Comparison of ENCODE assay signal across 8 cellular contexts in the genomic region with DNA sequence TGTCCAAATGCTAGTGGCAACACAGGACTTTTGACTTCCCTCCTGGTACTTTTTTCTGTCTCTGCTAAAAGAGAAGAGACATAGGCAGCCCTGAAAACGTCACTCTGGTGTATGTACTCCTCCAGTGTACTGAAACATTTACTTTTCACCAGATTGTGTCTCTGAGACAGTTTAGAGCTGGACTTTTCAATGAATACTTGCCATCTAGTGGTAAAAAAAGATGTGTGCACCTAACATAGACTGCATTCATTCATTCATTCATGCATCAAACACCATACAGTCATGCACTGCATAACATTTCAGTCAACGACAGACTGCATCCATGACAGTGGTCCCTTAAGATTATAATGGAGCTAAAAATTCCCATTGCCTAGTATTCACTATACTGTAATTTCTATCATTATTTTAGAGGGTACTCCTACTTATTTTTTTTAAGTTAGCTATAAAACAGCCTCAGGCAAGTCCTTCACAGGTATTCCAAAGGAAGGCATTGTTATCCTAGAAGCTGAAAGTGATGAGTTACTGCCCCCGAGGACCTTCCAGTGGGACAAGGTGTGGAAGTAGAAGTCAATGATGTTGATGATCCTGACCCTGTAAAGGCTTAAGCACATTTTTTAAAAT.
DNase-seq lines count a peak whose midpoint lies in the region; ATAC-seq, FAIRE-seq and TF ChIP-seq lines count a peak whose summit lies in the region.

No MANE protein-coding gene starts in this region.

- CTCF ChIA-PET in HepG2 (lab: Yijun Ruan, JAX; ENCODE audit: low intra/inter-chr PET ratio, low total read pairs) = interaction anchor here (0.8 to 1.8 kb wide), 3 partner anchors 184 to 376 kb away, joined by 3 to 13 read pairs (median 3); no protein-coding TSS in a partner anchor

- peak; percentile 55 for TF ChIP-seq CTCF in AG09309 (IDR thresholded peaks at IDR 0.05; ENCODE audit: control insufficient read depth, insufficient read depth, low read depth, low read length, missing control alignments)
- peak; percentile 26; the same call in 1 of the 2 replicates for TF ChIP-seq CTCF in GM12874 (IDR thresholded peaks at IDR 0.05; ENCODE audit: insufficient read depth, low read depth, low read length)
- peak; percentile 42 for TF ChIP-seq CTCF in brain microvascular endothelial cell (IDR thresholded peaks at IDR 0.05; ENCODE audit: low read depth, low read length, missing control alignments)
- TF ChIP-seq CTCF in HepG2 (CRISPR knock-in tag; IDR thresholded peaks at IDR 0.05) = peak; percentile 44

- BruUV-seq in HepG2 (replicated peaks; lab: Mats Ljungman, UMichigan) = no TSS peak

- H3K9ac ChIP-seq in HepG2 (ENCODE audit: insufficient read depth, low read depth, low read length) = no peak overlapping the region

- no peak overlapping the region for H2AFZ ChIP-seq in HepG2 (ENCODE audit: low read length)

- no peak for TF ChIP-seq POLR2A in HepG2 (IDR thresholded peaks at IDR 0.05; ENCODE audit: insufficient read depth in 1 of 2, low read depth in 2 of 2, low read length in 2 of 2)

- no peak for TF ChIP-seq RAD21 in HepG2 (CRISPR knock-in tag; IDR thresholded peaks at IDR 0.05)

- H3K27me3 ChIP-seq in brain microvascular endothelial cell (replicated peaks) = no peaks in the 10 kb centered on the region
- no peaks in the 10 kb centered on the region for H3K27me3 ChIP-seq in HepG2 (ENCODE audit: control insufficient read depth in 1 of 2, insufficient read depth in 2 of 2, low read length in 2 of 2)

- H3K4me2 ChIP-seq in HepG2 (ENCODE audit: low read depth, low read length) = no peak overlapping the region

- H3K4me1 ChIP-seq in HepG2 (ENCODE audit: insufficient read depth, low read length) = no peaks in the 10 kb centered on the region

- POLR2A ChIA-PET in HepG2 (lab: Yijun Ruan, JAX) = no interaction called here

- H3K79me2 ChIP-seq in HepG2 (ENCODE audit: insufficient read depth, low read length) = no peaks in the 10 kb centered on the region

- no peak for TF ChIP-seq EP300 in HepG2 (IDR thresholded peaks at IDR 0.05; ENCODE audit: low read depth in 2 of 2, low read length in 2 of 2)
- no peak for TF ChIP-seq EP300 in HepG2 (CRISPR knock-in tag; IDR thresholded peaks at IDR 0.05; ENCODE audit: borderline replicate concordance)

- H3K27ac ChIP-seq in brain microvascular endothelial cell = no peak overlapping the region
- H3K27ac ChIP-seq in HepG2 (ENCODE audit: extremely low read length, insufficient read depth, low read length) = no peak overlapping the region

- peak; percentile 3 for DNase-seq in AG09309 (ENCODE audit: low read depth)
- peak; percentile 17 for DNase-seq in NCI-H1694 (lab: John Stamatoyannopoulos, UW)
- DNase-seq in brain microvascular endothelial cell = peak; percentile 17
- DNase-seq in HepG2 (ENCODE audit: low spot score) = peak; percentile 16
- DNase-seq in effector CD4-positive, alpha-beta T cell = no peak

- no peaks in the 10 kb centered on the region for H4K20me1 ChIP-seq in HepG2 (ENCODE audit: insufficient read depth, low read length)

- H3K36me3 ChIP-seq in brain microvascular endothelial cell (replicated peaks) (no peaks in the 10 kb centered on the region), HepG2 (replicated peaks in 1 of 2; ENCODE audit: control insufficient read depth in 1 of 2, insufficient read depth in 2 of 2, low read length in 2 of 2) (no peaks in the 10 kb centered on the region)

- in situ Hi-C loops in brain microvascular endothelial cell (cut with HindIII; ENCODE audit: low pct_ligation_motif_present, low sequenced_read_pairs) (no loop called here), HepG2 (cut with HindIII; ENCODE audit: extremely low pct_ligation_motif_present, low pct_unique_long_range_greater_than_20kb) (loop anchor here (10.0 kb wide), 1 partner anchor 184 kb away; a partner anchor contains a TSS)

- H3K4me3 ChIP-seq in AG09309 (ENCODE audit: control insufficient read depth, low read depth, low read length) (no peak overlapping the region), brain microvascular endothelial cell (ENCODE audit: low read depth, low read length) (no peak overlapping the region), HepG2 (replicated peaks in 1 of 3; ENCODE audit: insufficient read depth in 1 of 3, low read depth in 2 of 3, low read length in 3 of 3) (no peak overlapping the region)

- FAIRE-seq in HepG2 (lab: Jason Lieb, UNC) = no peak

- intact Hi-C loops in HepG2 (cut with micrococcal nuclease; ENCODE audit: unreplicated experiment) = loop anchor here (1.0 to 5.0 kb wide), 2 partner anchors 176 to 192 kb away; no protein-coding TSS in a partner anchor

- ATAC-seq in HepG2 (peak; percentile 83), HG03439 (IDR thresholded peaks at IDR 0.05; ENCODE audit: unreplicated experiment) (no peak), GM19023 (IDR thresholded peaks at IDR 0.05; ENCODE audit: unreplicated experiment) (no peak)

- 0% methylated on average over 3 of the region's 3 CpGs for WGBS in HepG2 (ENCODE audit: low lambda C conversion rate)

- peaks cover 5% of the 10 kb centered on the region for H3K9me3 ChIP-seq in HepG2 (ENCODE audit: low read length)

TF ChIP-seq in HepG2, 621 proteins besides CTCF, POLR2A, EP300 and RAD21:
- TF ChIP-seq, protein P1, sequence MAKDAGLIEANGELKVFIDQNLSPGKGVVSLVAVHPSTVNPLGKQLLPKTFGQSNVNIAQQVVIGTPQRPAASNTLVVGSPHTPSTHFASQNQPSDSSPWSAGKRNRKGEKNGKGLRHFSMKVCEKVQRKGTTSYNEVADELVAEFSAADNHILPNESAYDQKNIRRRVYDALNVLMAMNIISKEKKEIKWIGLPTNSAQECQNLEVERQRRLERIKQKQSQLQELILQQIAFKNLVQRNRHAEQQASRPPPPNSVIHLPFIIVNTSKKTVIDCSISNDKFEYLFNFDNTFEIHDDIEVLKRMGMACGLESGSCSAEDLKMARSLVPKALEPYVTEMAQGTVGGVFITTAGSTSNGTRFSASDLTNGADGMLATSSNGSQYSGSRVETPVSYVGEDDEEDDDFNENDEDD (CRISPR knock-in tag; IDR thresholded peaks at IDR 0.05; ENCODE audit: borderline replicate concordance) = no peak
- TF ChIP-seq ZZZ3 (CRISPR knock-in tag; IDR thresholded peaks at IDR 0.05; ENCODE audit: borderline replicate concordance) = no peak
- no peak for TF ChIP-seq ZC3H4 (CRISPR knock-in tag; IDR thresholded peaks at IDR 0.05; ENCODE audit: borderline replicate concordance)
- TF ChIP-seq, protein P2, sequence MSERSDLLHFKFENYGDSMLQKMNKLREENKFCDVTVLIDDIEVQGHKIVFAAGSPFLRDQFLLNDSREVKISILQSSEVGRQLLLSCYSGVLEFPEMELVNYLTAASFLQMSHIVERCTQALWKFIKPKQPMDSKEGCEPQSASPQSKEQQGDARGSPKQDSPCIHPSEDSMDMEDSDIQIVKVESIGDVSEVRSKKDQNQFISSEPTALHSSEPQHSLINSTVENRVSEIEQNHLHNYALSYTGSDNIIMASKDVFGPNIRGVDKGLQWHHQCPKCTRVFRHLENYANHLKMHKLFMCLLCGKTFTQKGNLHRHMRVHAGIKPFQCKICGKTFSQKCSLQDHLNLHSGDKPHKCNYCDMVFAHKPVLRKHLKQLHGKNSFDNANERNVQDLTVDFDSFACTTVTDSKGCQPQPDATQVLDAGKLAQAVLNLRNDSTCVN (CRISPR knock-in tag; IDR thresholded peaks at IDR 0.05; ENCODE audit: borderline replicate concordance) = no peak
- TF ChIP-seq STAG1 (CRISPR knock-in tag; IDR thresholded peaks at IDR 0.05) = peak; percentile 56
- no peak for TF ChIP-seq ZNF260 (CRISPR knock-in tag; IDR thresholded peaks at IDR 0.05; ENCODE audit: borderline replicate concordance, low read depth)
- no peak for TF ChIP-seq RFX3 (CRISPR knock-in tag; IDR thresholded peaks at IDR 0.05)
- no peak for TF ChIP-seq JDP2 (CRISPR knock-in tag; IDR thresholded peaks at IDR 0.05; ENCODE audit: borderline replicate concordance)
- no peak for TF ChIP-seq GFI1 (CRISPR knock-in tag; IDR thresholded peaks at IDR 0.05; ENCODE audit: borderline replicate concordance)
- TF ChIP-seq ZNF674 (CRISPR knock-in tag; IDR thresholded peaks at IDR 0.05; ENCODE audit: low read depth) = no peak
- peak; percentile 68; the same call in 1 of the 2 replicates for TF ChIP-seq SMC3 (IDR thresholded peaks at IDR 0.05; ENCODE audit: low read length)
- TF ChIP-seq KLF15 (CRISPR knock-in tag; IDR thresholded peaks at IDR 0.05; ENCODE audit: borderline replicate concordance) = no peak
- TF ChIP-seq MATR3 (CRISPR knock-in tag; IDR thresholded peaks at IDR 0.05) = no peak
- peak; percentile 96 for TF ChIP-seq ZNF24 (IDR thresholded peaks at IDR 0.05)
- TF ChIP-seq BCL6 (CRISPR knock-in tag; IDR thresholded peaks at IDR 0.05) = no peak
- no peak for TF ChIP-seq PAF1 (CRISPR knock-in tag; IDR thresholded peaks at IDR 0.05)
- no peak for TF ChIP-seq GATA4 (IDR thresholded peaks at IDR 0.05; ENCODE audit: borderline replicate concordance, low read depth)
- TF ChIP-seq ETV5 (CRISPR knock-in tag; IDR thresholded peaks at IDR 0.05; ENCODE audit: borderline replicate concordance) = no peak
- no peak for TF ChIP-seq ATF7 (IDR thresholded peaks at IDR 0.05)
- TF ChIP-seq ATF7 (CRISPR knock-in tag; IDR thresholded peaks at IDR 0.05) = no peak
- TF ChIP-seq ATF7-NPFF (CRISPR knock-in tag; IDR thresholded peaks at IDR 0.05; ENCODE audit: low read depth) = no peak
- TF ChIP-seq KDM3A (CRISPR knock-in tag; IDR thresholded peaks at IDR 0.05; ENCODE audit: low read depth) = no peak
- TF ChIP-seq, protein P3, sequence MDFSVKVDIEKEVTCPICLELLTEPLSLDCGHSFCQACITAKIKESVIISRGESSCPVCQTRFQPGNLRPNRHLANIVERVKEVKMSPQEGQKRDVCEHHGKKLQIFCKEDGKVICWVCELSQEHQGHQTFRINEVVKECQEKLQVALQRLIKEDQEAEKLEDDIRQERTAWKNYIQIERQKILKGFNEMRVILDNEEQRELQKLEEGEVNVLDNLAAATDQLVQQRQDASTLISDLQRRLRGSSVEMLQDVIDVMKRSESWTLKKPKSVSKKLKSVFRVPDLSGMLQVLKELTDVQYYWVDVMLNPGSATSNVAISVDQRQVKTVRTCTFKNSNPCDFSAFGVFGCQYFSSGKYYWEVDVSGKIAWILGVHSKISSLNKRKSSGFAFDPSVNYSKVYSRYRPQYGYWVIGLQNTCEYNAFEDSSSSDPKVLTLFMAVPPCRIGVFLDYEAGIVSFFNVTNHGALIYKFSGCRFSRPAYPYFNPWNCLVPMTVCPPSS (IDR thresholded peaks at IDR 0.05) = no peak
TF ChIP-seq in HepG2: peak in this region for 3.
